20 cellular contexts compared by ENCODE assay signal in genomic region chr2:139645617-139646016, GRCh38.
"Had no signal": no experiment of that assay in that cellular context is flagged by ENCODE, and none has a peak within 500 bp of the region (broad histone marks: within the 10 kb centered on the region; RNA-seq: fewer than 3 reads in every experiment).

No MANE protein-coding gene starts in this region.

- H3K27me3 ChIP-seq: hepatocyte, neural progenitor cell, pancreas had no signal

- ATAC-seq: left colon; left ventricle myocardium superior; natural killer cell treated with Interleukin-12 subunit alpha and Interleukin-12 subunit beta and Interleukin-15 and Interleukin-18, amount 100 ng/mL, for 72 hours; right cardiac atrium had no signal

- H3K79me2 ChIP-seq: hepatocyte had no signal

- H3K4me2 ChIP-seq: hepatocyte, neural progenitor cell had no signal

- DNase-seq: effector CD4-positive, alpha-beta T cell; endodermal cell; erythroblast; foreskin melanocyte; head of caudate nucleus; left colon; left ventricle myocardium superior; mesenchymal stem cell; midbrain; occipital lobe; pancreas; right cardiac atrium; small intestine; stimulated activated CD4-positive, alpha-beta T cell treated with anti-CD3 and anti-CD28 coated beads, Interleukin-2, amount 100 ng/mL, for 48 hours; stimulated activated naive CD4-positive, alpha-beta T cell treated with Interleukin-2 at 50 U/mL for 16 hours; trophoblast cell had no signal

- H3K4me3 ChIP-seq: hepatocyte, lung, neural progenitor cell, pancreas had no signal

- H3K36me3 ChIP-seq: neural progenitor cell, pancreas had no signal

- H2AFZ ChIP-seq: hepatocyte had no signal

- H3K9me3 ChIP-seq: pancreas had no signal

- H3K27ac ChIP-seq: hepatocyte, neural progenitor cell, pancreas had no signal

- H3K9ac ChIP-seq: neural progenitor cell had no signal

- H3K4me1 ChIP-seq: neural progenitor cell, pancreas had no signal
